Comparison of ENCODE assay signal across 10 cellular contexts in the genomic region with DNA sequence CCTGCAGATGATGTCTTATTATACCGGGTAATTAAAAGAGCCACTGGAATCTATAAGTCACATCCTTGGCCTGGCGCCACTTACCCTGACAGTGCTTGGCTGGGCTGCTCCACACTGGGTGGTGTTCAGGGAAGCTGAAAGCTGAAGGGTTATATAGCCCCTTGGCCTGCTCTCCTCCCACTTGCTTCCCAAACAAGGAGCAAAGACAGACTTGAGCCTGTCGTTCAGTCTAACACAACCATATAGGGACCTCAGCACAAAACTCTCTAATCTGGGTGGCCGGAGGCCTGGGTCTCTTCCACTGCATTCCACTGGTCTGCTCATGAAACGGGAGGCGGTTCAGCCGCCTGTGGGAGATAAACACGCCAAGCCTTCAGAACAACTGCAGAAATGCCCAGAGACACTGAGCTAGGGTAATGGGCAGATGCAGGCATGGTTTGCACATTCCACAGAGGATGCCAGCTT. TPM values are rescaled to one million over a fixed set of nuclear protein-coding genes. Genes with fewer than 3 reads are reported as not detected.
DNase-seq lines count a peak whose midpoint lies in the region; ATAC-seq and TF ChIP-seq lines count a peak whose summit lies in the region.
"Had no signal": no experiment of that assay in that cellular context is flagged by ENCODE, and none has a peak within 500 bp of the region (broad histone marks: within the 10 kb centered on the region; RNA-seq: fewer than 3 reads in every experiment).

TSS of gene ACTA2 (minus strand) at position 127 of the 465 bp plus-strand sequence. CDS start 3,843 bp downstream, outside the sequence.

- WGBS in esophagus squamous epithelium, 2 donors: 39 to 79% methylated on average over 4 of the region's 8 CpGs
- WGBS in aorta, 2 donors: 5 to 9% methylated on average over 8 of the region's 8 CpGs

- intact Hi-C loops in esophagus squamous epithelium (cut with DNase I) (no loop called here), aorta (cut with DNase I) (no loop called here)

- H3K27me3 ChIP-seq in esophagus squamous epithelium (no peaks in the 10 kb centered on the region), muscle layer of duodenum (ENCODE audit: low read depth, low read length) (no peaks in the 10 kb centered on the region), aorta (ENCODE audit: control insufficient read depth in 1 of 2, insufficient read depth in 2 of 2, low read length in 1 of 2) (no peaks in the 10 kb centered on the region)

- no peak for ATAC-seq in activated CD8-positive, alpha-beta memory T cell treated with anti-CD3 and anti-CD28 coated beads, Interleukin-2, amount 10 ng/mL, durations not matched to agents 7 days and 5 days
- ATAC-seq in aorta (ENCODE audit: low FRiP score): peak; percentile 89
- no peak for ATAC-seq in HG02759 (IDR thresholded peaks at IDR 0.05; ENCODE audit: unreplicated experiment)

- no peaks in the 10 kb centered on the region for H3K27me3 Mint-ChIP-seq in activated CD8-positive, alpha-beta memory T cell treated with anti-CD3 and anti-CD28 coated beads, Interleukin-2, amount 10 ng/mL, durations not matched to agents 7 days and 5 days
- H3K27me3 Mint-ChIP-seq: B cell had no signal

- H3K4me1 ChIP-seq in esophagus squamous epithelium: peaks cover 0 to 25% (median 7%) of the 10 kb centered on the region in 3 donors
- peaks cover 0 to 4% of the 10 kb centered on the region in 2 donors for H3K4me1 ChIP-seq in muscle layer of duodenum (ENCODE audit: control insufficient read depth in 1 of 2, insufficient read depth in 2 of 2, low read length in 2 of 2)
- peaks cover 5 to 8% of the 10 kb centered on the region in 2 donors for H3K4me1 ChIP-seq in aorta (ENCODE audit: control insufficient read depth in 1 of 2, insufficient read depth in 2 of 2, low read length in 2 of 2)

- CTCF ChIA-PET in activated CD8-positive, alpha-beta memory T cell treated with anti-CD3 and anti-CD28 coated beads, Interleukin-2, amount 10 ng/mL, durations not matched to agents 7 days and 5 days (lab: Charles Lee): interaction anchor here (0.6 to 1.3 kb wide), 2 partner anchors 10 to 37 kb away, joined by 3 to 4 read pairs; partner anchors contain the start of gene FAS

- H3K9me3 Mint-ChIP-seq in activated CD8-positive, alpha-beta memory T cell treated with anti-CD3 and anti-CD28 coated beads, Interleukin-2, amount 10 ng/mL, durations not matched to agents 7 days and 5 days (ENCODE audit: low read depth): no peaks in the 10 kb centered on the region

- no peaks in the 10 kb centered on the region for H3K9me3 ChIP-seq in esophagus squamous epithelium
- no peaks in the 10 kb centered on the region for H3K9me3 ChIP-seq in muscle layer of duodenum (ENCODE audit: control insufficient read depth in 1 of 2, low read length in 2 of 2)
- H3K9me3 ChIP-seq in aorta (ENCODE audit: control insufficient read depth, low read length): no peaks in the 10 kb centered on the region

- no peaks in the 10 kb centered on the region for H3K36me3 ChIP-seq in esophagus squamous epithelium
- no peaks in the 10 kb centered on the region for H3K36me3 ChIP-seq in muscle layer of duodenum (ENCODE audit: control insufficient read depth in 1 of 2, insufficient read depth in 2 of 2, low read length in 2 of 2)
- peaks cover 0 to 5% of the 10 kb centered on the region in 2 donors for H3K36me3 ChIP-seq in aorta (ENCODE audit: control insufficient read depth in 1 of 2, insufficient read depth in 2 of 2, low read length in 1 of 2)

- no peaks in the 10 kb centered on the region for H3K4me1 Mint-ChIP-seq in activated CD8-positive, alpha-beta memory T cell treated with anti-CD3 and anti-CD28 coated beads, Interleukin-2, amount 10 ng/mL, durations not matched to agents 7 days and 5 days
- H3K4me1 Mint-ChIP-seq: B cell had no signal

- H3K27ac Mint-ChIP-seq in activated CD8-positive, alpha-beta memory T cell treated with anti-CD3 and anti-CD28 coated beads, Interleukin-2, amount 10 ng/mL, durations not matched to agents 7 days and 5 days: no peak within 1 kb of the TSS
- H3K27ac Mint-ChIP-seq: B cell had no signal

- H3K4me3 Mint-ChIP-seq in activated CD8-positive, alpha-beta memory T cell treated with anti-CD3 and anti-CD28 coated beads, Interleukin-2, amount 10 ng/mL, durations not matched to agents 7 days and 5 days: no peak within 1 kb of the TSS
- H3K4me3 Mint-ChIP-seq: B cell had no signal

- peak in 2 of 4 donors; percentile 63 to 93 for TF ChIP-seq POLR2A in esophagus squamous epithelium (IDR thresholded peaks at IDR 0.05)

- TF ChIP-seq CTCF in esophagus squamous epithelium (IDR thresholded peaks at IDR 0.05): no peak

- H3K36me3 Mint-ChIP-seq in activated CD8-positive, alpha-beta memory T cell treated with anti-CD3 and anti-CD28 coated beads, Interleukin-2, amount 10 ng/mL, durations not matched to agents 7 days and 5 days: peaks cover 11% of the 10 kb centered on the region

- no peak for DNase-seq in activated CD8-positive, alpha-beta memory T cell treated with anti-CD3 and anti-CD28 coated beads, Interleukin-2, amount 10 ng/mL, durations not matched to agents 7 days and 5 days
- no peak for DNase-seq in activated CD8-positive, alpha-beta memory T cell treated with anti-CD3 and anti-CD28 coated beads for 24 hours
- DNase-seq in esophagus squamous epithelium (lab: John Stamatoyannopoulos, UW): no peak
- DNase-seq in aorta: peak; percentile 89 to 94
- no peak for DNase-seq in SHP77 treated with DMSO at 0.1 percent for 48 hours (lab: John Stamatoyannopoulos, UW)
- DNase-seq in KG1 (lab: John Stamatoyannopoulos, UW): no peak
- DNase-seq: NCI-H2171 treated with DMSO at 0.1 percent for 48 hours had no signal

- H3K27ac ChIP-seq in esophagus squamous epithelium (peak within 1 kb of the TSS; percentile 76 to 90 (median 88)), muscle layer of duodenum (ENCODE audit: low read length) (peak within 1 kb of the TSS; percentile 95), aorta (ENCODE audit: low read depth in 1 of 2, low read length in 2 of 2) (peak within 1 kb of the TSS; percentile 99 to 100)

- H3K4me3 ChIP-seq in esophagus squamous epithelium (peak within 1 kb of the TSS; percentile 13 to 60 (median 41)), muscle layer of duodenum (ENCODE audit: low read depth in 1 of 2, low read length in 2 of 2) (peak within 1 kb of the TSS; percentile 75), aorta (ENCODE audit: low read length in 2 of 2) (peak within 1 kb of the TSS; percentile 99 to 100)

RNA-seq across cellular contexts. Expression of gene ACTA2, which starts in this region (rescaled TPM):
- 10 to 100 TPM; 28.2 to 34.5 TPM for total RNA-seq in activated CD8-positive, alpha-beta memory T cell treated with anti-CD3 and anti-CD28 coated beads, Interleukin-2, amount 10 ng/mL, durations not matched to agents 7 days and 5 days
- total RNA-seq in esophagus squamous epithelium (1,000 to 10,000 TPM in 1 of 4 donors, 100 to 1,000 TPM in 2, 10 to 100 TPM in 1; 64.6 to 1,343 (median 285) TPM), aorta (1,000 to 10,000 TPM; 3,684 to 9,611 TPM)
- polyA plus RNA-seq in aorta: 1,000 to 10,000 TPM; 3,163 to 4,826 TPM

Comparison
In these comparisons a context has a peak if more than half of its experiments do, and no peak if none do; other contexts are left out.
1. DNase-seq: peak in aorta (2 of 2); none in activated CD8-positive, alpha-beta memory T cell treated with anti-CD3 and anti-CD28 coated beads, Interleukin-2, amount 10 ng/mL, durations not matched to agents 7 days and 5 days (single experiment), activated CD8-positive, alpha-beta memory T cell treated with anti-CD3 and anti-CD28 coated beads for 24 hours (single experiment), esophagus squamous epithelium (single experiment), SHP77 treated with DMSO at 0.1 percent for 48 hours (single experiment) and KG1 (single experiment).
2. H3K4me3 ChIP-seq: peak in every context shown above with its lines; median percentile 100 in aorta; 75 in muscle layer of duodenum; 41 in esophagus squamous epithelium.
3. Peak in every context shown above with its lines, with median percentiles within 50 percentile points of each other: H3K27ac ChIP-seq.